ENCODE assay signal across 8 cellular contexts in genomic region chr17:44688675-44689491, GRCh38. TPM values are rescaled to one million over a fixed set of nuclear protein-coding genes. Genes with fewer than 3 reads are reported as not detected.
DNase-seq lines count a peak whose midpoint lies in the region; ATAC-seq and TF ChIP-seq lines count a peak whose summit lies in the region.

No MANE protein-coding gene starts in this region.

- peaks cover 16% of the 10 kb centered on the region for H3K4me1 Mint-ChIP-seq in activated CD8-positive, alpha-beta T cell treated with anti-CD3 and anti-CD28 coated beads for 36 hours (ENCODE audit: low read depth)

- peak; percentile 29 for ATAC-seq in HG02885 (IDR thresholded peaks at IDR 0.05; ENCODE audit: poor library complexity, unreplicated experiment)
- peak; percentile 7 for ATAC-seq in activated CD8-positive, alpha-beta T cell treated with anti-CD3 and anti-CD28 coated beads for 36 hours

- peaks cover 8% of the 10 kb centered on the region for H3K36me3 ChIP-seq in DOHH2 (ENCODE audit: control insufficient read depth, low read length)
- H3K36me3 ChIP-seq in skeletal muscle satellite cell (ENCODE audit: insufficient read depth, low read length), result peaks cover under 1% of the 10 kb centered on the region

- H3K36me3 Mint-ChIP-seq in activated CD8-positive, alpha-beta T cell treated with anti-CD3 and anti-CD28 coated beads for 36 hours (ENCODE audit: low read depth), result peaks cover 9% of the 10 kb centered on the region

- no peaks in the 10 kb centered on the region for H3K27me3 ChIP-seq in DOHH2 (ENCODE audit: control insufficient read depth, low read length)
- no peaks in the 10 kb centered on the region for H3K27me3 ChIP-seq in skeletal muscle satellite cell (ENCODE audit: control insufficient read depth, insufficient read depth, low read length)

- no peak for TF ChIP-seq CTCF in DOHH2 (IDR thresholded peaks at IDR 0.05; ENCODE audit: low read depth, low read length, poor library complexity, severe bottlenecking)
- TF ChIP-seq CTCF in activated CD8-positive, alpha-beta T cell treated with anti-CD3 and anti-CD28 coated beads for 36 hours (IDR thresholded peaks at IDR 0.05), result no peak

- peak overlapping the region; percentile 94 for H3K9ac ChIP-seq in skeletal muscle satellite cell (ENCODE audit: low read depth, low read length)

- peak overlapping the region; percentile 97 for H3K4me3 Mint-ChIP-seq in activated CD8-positive, alpha-beta T cell treated with anti-CD3 and anti-CD28 coated beads for 36 hours

- H3K4me2 ChIP-seq in DOHH2 (ENCODE audit: low read length), result peak overlapping the region; percentile 96
- peak overlapping the region; percentile 94 for H3K4me2 ChIP-seq in skeletal muscle satellite cell (ENCODE audit: low read length)

- peaks cover 46% of the 10 kb centered on the region for H3K79me2 ChIP-seq in DOHH2 (ENCODE audit: control insufficient read depth, low read length)

- peaks cover 1% of the 10 kb centered on the region; the same call in 1 of the 2 replicates for H3F3A ChIP-seq in DOHH2 (ENCODE audit: control insufficient read depth, insufficient read depth)

- H3K27ac Mint-ChIP-seq in activated CD8-positive, alpha-beta T cell treated with anti-CD3 and anti-CD28 coated beads for 36 hours, result peak overlapping the region; percentile 89

- H3K4me1 ChIP-seq in DOHH2 (ENCODE audit: control insufficient read depth, low read length), result peaks cover 16% of the 10 kb centered on the region
- peaks cover 8% of the 10 kb centered on the region for H3K4me1 ChIP-seq in skeletal muscle satellite cell (ENCODE audit: control insufficient read depth, insufficient read depth, low read length)

- no peaks in the 10 kb centered on the region for H3K27me3 Mint-ChIP-seq in activated CD8-positive, alpha-beta T cell treated with anti-CD3 and anti-CD28 coated beads for 36 hours

- no peaks in the 10 kb centered on the region for H4K20me1 ChIP-seq in DOHH2 (ENCODE audit: control insufficient read depth, insufficient read depth, low read depth, low read length)

- POLR2A ChIA-PET in activated CD8-positive, alpha-beta T cell treated with anti-CD3 and anti-CD28 coated beads for 36 hours (lab: Charles Lee), result interaction anchor here (1.0 to 1.6 kb wide), 5 partner anchors 20 to 185 kb away, joined by 3 to 6 read pairs (median 3); partner anchors contain the start of gene DBF4B

- intact Hi-C loops in activated CD8-positive, alpha-beta T cell treated with anti-CD3 and anti-CD28 coated beads for 36 hours (cut with micrococcal nuclease), result no loop called here

- no peaks in the 10 kb centered on the region for H3K9me2 ChIP-seq in DOHH2 (replicated peaks; ENCODE audit: control insufficient read depth, low read length)

- H3K4me3 ChIP-seq in DOHH2 (ENCODE audit: low read length), result peak overlapping the region; percentile 91
- peak overlapping the region; percentile 98 for H3K4me3 ChIP-seq in skeletal muscle satellite cell (ENCODE audit: low read length)

- no peaks in the 10 kb centered on the region for H3K9me3 Mint-ChIP-seq in activated CD8-positive, alpha-beta T cell treated with anti-CD3 and anti-CD28 coated beads for 36 hours

- H3K27ac ChIP-seq in DOHH2 (ENCODE audit: low read depth, low read length), result peak overlapping the region; percentile 35

- H3K9me3 ChIP-seq in DOHH2 (ENCODE audit: control insufficient read depth, insufficient read depth, low read length) (no peaks in the 10 kb centered on the region), skeletal muscle satellite cell (replicated peaks; ENCODE audit: low read length) (no peaks in the 10 kb centered on the region)

- DNase-seq in activated CD8-positive, alpha-beta T cell treated with anti-CD3 and anti-CD28 coated beads for 36 hours, result no peak
- peak; percentile 32 for DNase-seq in hepatic stellate cell (ENCODE audit: low spot score)
- no peak for DNase-seq in pons (ENCODE audit: low spot score)
- DNase-seq in Kasumi-1 (lab: John Stamatoyannopoulos, UW), result no peak
- DNase-seq in NCI-H187 (lab: John Stamatoyannopoulos, UW), result no peak

- CTCF ChIA-PET in activated CD8-positive, alpha-beta T cell treated with anti-CD3 and anti-CD28 coated beads for 36 hours (lab: Charles Lee), result interaction anchor here (0.9 to 1.4 kb wide), 7 partner anchors 17 to 243 kb away, joined by 3 to 5 read pairs (median 3); no protein-coding TSS in a partner anchor

RNA-seq across cellular contexts. Expression of gene CCDC43, which starts 0.7 kb away (rescaled TPM):
- total RNA-seq in activated CD8-positive, alpha-beta T cell treated with anti-CD3 and anti-CD28 coated beads for 36 hours, result 10 to 100 TPM; 29.6 to 34.5 TPM
- total RNA-seq in skeletal muscle satellite cell (2012; rRNA removed), result 33.4 and 41.6 TPM in 2 replicates

RNA-seq across cellular contexts. Expression of gene DBF4B, which starts 19.6 kb away (rescaled TPM):
- 10 to 100 TPM; 23.3 to 25.5 TPM for total RNA-seq in activated CD8-positive, alpha-beta T cell treated with anti-CD3 and anti-CD28 coated beads for 36 hours
- 3.1 and 5.1 TPM in 2 replicates for total RNA-seq in skeletal muscle satellite cell (2012; rRNA removed)

RNA-seq across cellular contexts. Expression of gene MEIOC, which starts 32.6 kb away (rescaled TPM):
- total RNA-seq in activated CD8-positive, alpha-beta T cell treated with anti-CD3 and anti-CD28 coated beads for 36 hours, result under 1 TPM; 0.16 to 0.25 TPM
- total RNA-seq in skeletal muscle satellite cell (2012; rRNA removed), result under 0.01 and 0.22 TPM in 2 replicates
